1 cellular context compared by ENCODE assay signal in the genomic region with DNA sequence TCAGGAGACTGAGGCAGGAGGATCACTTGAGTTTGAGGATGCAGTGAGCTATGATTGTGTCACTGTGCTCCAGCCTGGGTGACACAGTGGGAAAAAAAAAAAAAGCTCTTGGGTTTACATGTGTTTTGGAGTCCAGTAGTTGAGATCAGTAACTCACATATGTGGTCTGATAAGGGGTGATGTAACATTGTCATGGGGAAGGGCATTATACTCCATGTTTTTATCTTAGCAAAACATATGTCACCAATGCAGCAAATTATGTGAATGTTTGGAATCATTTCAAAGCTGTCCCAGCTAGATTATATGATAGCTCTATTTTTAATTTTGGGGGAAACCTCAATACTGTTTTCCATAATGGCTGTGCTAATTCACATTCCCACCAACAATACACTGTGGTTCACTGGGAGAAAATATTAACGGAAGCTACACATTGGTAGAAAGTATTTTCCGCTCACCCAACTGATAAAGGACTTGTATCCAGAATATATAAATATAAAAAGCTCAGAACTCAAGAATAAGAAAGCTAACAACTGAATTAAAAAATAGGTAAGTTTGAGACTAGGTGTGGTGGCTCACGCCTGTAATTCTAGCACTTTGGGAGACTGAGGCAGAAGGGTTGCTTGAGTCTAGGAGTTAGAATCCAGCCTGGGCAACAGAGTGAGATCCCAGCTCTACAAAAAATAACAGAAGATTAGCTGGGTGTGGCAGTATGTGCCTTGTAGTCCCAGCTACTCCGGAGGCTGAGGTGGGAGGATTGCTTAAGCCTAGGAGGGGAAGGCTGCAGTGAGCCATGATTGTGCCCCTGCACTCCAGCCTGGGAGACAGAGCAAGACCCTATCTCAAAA.
A peak's percentile ranks its signal among the peaks of the same experiment; 100 is the strongest.
TF ChIP-seq lines count a peak whose summit lies in the region.

No MANE protein-coding gene starts in this region.

TF ChIP-seq in K562, 482 proteins besides CTCF, POLR2A, EP300 and RAD21 (continued from another document and continues in another):
- TF ChIP-seq ZNF609 (CRISPR knock-in tag; IDR thresholded peaks at IDR 0.05; ENCODE audit: borderline replicate concordance) (no peak), BRD4 (IDR thresholded peaks at IDR 0.05) (no peak), PRPF4 (IDR thresholded peaks at IDR 0.05; ENCODE audit: insufficient read depth, low read depth, low read length, poor library complexity, severe bottlenecking) (no peak), ZNF512 (tag; IDR thresholded peaks at IDR 0.05) (peak; percentile 33; the same call in 1 of the 2 replicates), TRIM24 (IDR thresholded peaks at IDR 0.05) (peak; percentile 96 to 97), ZNF12 (CRISPR knock-in tag; IDR thresholded peaks at IDR 0.05) (no peak), PHB2 (IDR thresholded peaks at IDR 0.05; ENCODE audit: low read depth) (peak; percentile 86), FOXO4 (CRISPR knock-in tag; IDR thresholded peaks at IDR 0.05) (no peak), TEAD1 (CRISPR knock-in tag; IDR thresholded peaks at IDR 0.05) (peak in 1 of 2 experiments; percentile 73; a peak in 1 of 4 replicates), CBFA2T3 (IDR thresholded peaks at IDR 0.05) (peak; percentile 97), ZBED1 (IDR thresholded peaks at IDR 0.05) (0 out of 2 replicates have a peak, but pooled peaks have one; percentile 36), XRCC4 (IDR thresholded peaks at IDR 0.05; ENCODE audit: extremely low read depth, insufficient read depth, insufficient read length) (no peak), ZNF778 (CRISPR knock-in tag; IDR thresholded peaks at IDR 0.05) (no peak), U2AF2 (optimal IDR thresholded peaks at IDR 0.05; ENCODE audit: low read depth, low read length) (no peak), ZFP1 (CRISPR knock-in tag; IDR thresholded peaks at IDR 0.05) (no peak), ZNF24 (IDR thresholded peaks at IDR 0.05) (peak; percentile 56; the same call in 1 of the 2 replicates), PTTG1 (tag; IDR thresholded peaks at IDR 0.05; ENCODE audit: low read depth) (no peak), MED1 (CRISPR knock-in tag; IDR thresholded peaks at IDR 0.05; ENCODE audit: borderline replicate concordance) (no peak), ZNF3 (CRISPR knock-in tag; IDR thresholded peaks at IDR 0.05) (no peak), HMGN3 (IDR thresholded peaks at IDR 0.05; ENCODE audit: borderline replicate concordance, extremely low read depth, insufficient read length, low read depth, low read length) (peak; percentile 62), ZNF347 (CRISPR knock-in tag; IDR thresholded peaks at IDR 0.05; ENCODE audit: low read depth) (no peak), ZKSCAN8 (CRISPR knock-in tag; IDR thresholded peaks at IDR 0.05) (peak; percentile 80; the same call in 1 of the 2 replicates), PHF21A (IDR thresholded peaks at IDR 0.05; ENCODE audit: borderline replicate concordance, low read depth) (no peak), NFIC (IDR thresholded peaks at IDR 0.05) (peak; percentile 85), KLF13 (tag; IDR thresholded peaks at IDR 0.05; ENCODE audit: borderline replicate concordance, low read depth) (no peak), SP1 (CRISPR knock-in tag; IDR thresholded peaks at IDR 0.05) (peak; percentile 50; the same call in 1 of the 2 replicates), SMAD2 (IDR thresholded peaks at IDR 0.05; ENCODE audit: low read depth, low read length) (no peak), EHMT2 (IDR thresholded peaks at IDR 0.05) (no peak), WHSC1 (IDR thresholded peaks at IDR 0.05; ENCODE audit: low read length) (no peak), MCM7 (IDR thresholded peaks at IDR 0.05) (no peak)
- TF ChIP-seq, protein P1, sequence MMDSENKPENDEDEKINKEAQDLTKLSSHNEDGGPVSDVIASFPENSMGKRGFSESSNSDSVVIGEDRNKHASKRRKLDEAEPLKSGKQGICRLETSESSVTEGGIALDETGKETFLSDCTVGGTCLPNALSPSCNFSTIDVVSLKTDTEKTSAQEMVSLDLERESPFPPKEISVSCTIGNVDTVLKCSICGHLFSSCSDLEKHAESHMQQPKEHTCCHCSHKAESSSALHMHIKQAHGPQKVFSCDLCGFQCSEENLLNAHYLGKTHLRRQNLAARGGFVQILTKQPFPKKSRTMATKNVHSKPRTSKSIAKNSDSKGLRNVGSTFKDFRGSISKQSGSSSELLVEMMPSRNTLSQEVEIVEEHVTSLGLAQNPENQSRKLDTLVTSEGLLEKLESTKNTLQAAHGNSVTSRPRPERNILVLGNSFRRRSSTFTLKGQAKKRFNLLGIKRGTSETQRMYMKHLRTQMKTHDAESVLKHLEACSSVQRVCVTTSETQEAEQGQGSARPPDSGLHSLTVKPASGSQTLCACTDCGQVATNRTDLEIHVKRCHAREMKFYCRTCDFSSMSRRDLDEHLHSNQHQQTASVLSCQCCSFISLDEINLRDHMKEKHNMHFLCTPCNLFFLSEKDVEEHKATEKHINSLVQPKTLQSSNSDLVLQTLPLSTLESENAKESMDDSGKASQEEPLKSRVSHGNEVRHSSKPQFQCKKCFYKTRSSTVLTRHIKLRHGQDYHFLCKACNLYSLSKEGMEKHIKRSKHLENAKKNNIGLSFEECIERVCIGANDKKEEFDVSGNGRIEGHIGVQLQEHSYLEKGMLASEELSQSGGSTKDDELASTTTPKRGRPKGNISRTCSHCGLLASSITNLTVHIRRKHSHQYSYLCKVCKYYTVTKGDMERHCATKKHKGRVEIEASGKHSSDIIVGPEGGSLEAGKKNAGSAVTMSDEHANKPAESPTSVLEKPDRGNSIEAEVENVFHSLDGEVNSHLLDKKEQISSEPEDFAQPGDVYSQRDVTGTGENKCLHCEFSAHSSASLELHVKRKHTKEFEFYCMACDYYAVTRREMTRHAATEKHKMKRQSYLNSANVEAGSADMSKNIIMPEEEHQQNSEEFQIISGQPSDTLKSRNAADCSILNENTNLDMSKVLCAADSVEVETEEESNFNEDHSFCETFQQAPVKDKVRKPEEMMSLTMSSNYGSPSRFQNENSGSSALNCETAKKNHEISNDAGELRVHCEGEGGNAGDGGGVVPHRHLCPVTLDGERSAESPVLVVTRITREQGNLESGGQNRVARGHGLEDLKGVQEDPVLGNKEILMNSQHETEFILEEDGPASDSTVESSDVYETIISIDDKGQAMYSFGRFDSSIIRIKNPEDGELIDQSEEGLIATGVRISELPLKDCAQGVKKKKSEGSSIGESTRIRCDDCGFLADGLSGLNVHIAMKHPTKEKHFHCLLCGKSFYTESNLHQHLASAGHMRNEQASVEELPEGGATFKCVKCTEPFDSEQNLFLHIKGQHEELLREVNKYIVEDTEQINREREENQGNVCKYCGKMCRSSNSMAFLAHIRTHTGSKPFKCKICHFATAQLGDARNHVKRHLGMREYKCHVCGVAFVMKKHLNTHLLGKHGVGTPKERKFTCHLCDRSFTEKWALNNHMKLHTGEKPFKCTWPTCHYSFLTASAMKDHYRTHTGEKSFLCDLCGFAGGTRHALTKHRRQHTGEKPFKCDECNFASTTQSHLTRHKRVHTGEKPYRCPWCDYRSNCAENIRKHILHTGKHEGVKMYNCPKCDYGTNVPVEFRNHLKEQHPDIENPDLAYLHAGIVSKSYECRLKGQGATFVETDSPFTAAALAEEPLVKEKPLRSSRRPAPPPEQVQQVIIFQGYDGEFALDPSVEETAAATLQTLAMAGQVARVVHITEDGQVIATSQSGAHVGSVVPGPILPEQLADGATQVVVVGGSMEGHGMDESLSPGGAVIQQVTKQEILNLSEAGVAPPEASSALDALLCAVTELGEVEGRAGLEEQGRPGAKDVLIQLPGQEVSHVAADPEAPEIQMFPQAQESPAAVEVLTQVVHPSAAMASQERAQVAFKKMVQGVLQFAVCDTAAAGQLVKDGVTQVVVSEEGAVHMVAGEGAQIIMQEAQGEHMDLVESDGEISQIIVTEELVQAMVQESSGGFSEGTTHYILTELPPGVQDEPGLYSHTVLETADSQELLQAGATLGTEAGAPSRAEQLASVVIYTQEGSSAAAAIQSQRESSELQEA (IDR thresholded peaks at IDR 0.05; ENCODE audit: low read depth) = no peak
- TF ChIP-seq, protein P2, sequence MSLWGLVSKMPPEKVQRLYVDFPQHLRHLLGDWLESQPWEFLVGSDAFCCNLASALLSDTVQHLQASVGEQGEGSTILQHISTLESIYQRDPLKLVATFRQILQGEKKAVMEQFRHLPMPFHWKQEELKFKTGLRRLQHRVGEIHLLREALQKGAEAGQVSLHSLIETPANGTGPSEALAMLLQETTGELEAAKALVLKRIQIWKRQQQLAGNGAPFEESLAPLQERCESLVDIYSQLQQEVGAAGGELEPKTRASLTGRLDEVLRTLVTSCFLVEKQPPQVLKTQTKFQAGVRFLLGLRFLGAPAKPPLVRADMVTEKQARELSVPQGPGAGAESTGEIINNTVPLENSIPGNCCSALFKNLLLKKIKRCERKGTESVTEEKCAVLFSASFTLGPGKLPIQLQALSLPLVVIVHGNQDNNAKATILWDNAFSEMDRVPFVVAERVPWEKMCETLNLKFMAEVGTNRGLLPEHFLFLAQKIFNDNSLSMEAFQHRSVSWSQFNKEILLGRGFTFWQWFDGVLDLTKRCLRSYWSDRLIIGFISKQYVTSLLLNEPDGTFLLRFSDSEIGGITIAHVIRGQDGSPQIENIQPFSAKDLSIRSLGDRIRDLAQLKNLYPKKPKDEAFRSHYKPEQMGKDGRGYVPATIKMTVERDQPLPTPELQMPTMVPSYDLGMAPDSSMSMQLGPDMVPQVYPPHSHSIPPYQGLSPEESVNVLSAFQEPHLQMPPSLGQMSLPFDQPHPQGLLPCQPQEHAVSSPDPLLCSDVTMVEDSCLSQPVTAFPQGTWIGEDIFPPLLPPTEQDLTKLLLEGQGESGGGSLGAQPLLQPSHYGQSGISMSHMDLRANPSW (CRISPR knock-in tag; IDR thresholded peaks at IDR 0.05) = no peak
- TF ChIP-seq, protein P3, sequence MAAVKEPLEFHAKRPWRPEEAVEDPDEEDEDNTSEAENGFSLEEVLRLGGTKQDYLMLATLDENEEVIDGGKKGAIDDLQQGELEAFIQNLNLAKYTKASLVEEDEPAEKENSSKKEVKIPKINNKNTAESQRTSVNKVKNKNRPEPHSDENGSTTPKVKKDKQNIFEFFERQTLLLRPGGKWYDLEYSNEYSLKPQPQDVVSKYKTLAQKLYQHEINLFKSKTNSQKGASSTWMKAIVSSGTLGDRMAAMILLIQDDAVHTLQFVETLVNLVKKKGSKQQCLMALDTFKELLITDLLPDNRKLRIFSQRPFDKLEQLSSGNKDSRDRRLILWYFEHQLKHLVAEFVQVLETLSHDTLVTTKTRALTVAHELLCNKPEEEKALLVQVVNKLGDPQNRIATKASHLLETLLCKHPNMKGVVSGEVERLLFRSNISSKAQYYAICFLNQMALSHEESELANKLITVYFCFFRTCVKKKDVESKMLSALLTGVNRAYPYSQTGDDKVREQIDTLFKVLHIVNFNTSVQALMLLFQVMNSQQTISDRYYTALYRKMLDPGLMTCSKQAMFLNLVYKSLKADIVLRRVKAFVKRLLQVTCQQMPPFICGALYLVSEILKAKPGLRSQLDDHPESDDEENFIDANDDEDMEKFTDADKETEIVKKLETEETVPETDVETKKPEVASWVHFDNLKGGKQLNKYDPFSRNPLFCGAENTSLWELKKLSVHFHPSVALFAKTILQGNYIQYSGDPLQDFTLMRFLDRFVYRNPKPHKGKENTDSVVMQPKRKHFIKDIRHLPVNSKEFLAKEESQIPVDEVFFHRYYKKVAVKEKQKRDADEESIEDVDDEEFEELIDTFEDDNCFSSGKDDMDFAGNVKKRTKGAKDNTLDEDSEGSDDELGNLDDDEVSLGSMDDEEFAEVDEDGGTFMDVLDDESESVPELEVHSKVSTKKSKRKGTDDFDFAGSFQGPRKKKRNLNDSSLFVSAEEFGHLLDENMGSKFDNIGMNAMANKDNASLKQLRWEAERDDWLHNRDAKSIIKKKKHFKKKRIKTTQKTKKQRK (IDR thresholded peaks at IDR 0.05; ENCODE audit: borderline replicate concordance, low read depth, low read length) = no peak
